In genomic region chr10:122103592-122103991, GRCh38 we compare ENCODE assay signal across 20 cellular contexts.
"Had no signal": no experiment of that assay in that cellular context is flagged by ENCODE, and none has a peak within 500 bp of the region (broad histone marks: within the 10 kb centered on the region; RNA-seq: fewer than 3 reads in every experiment).

No MANE protein-coding gene starts in this region.

- DNase-seq: Karpas-422, KG1, MG63, NCI-H1092, NCI-H1436, NCI-H187, NCI-H2029, NCI-H2081 treated with DMSO at 0.1 percent for 48 hours, NCI-H2171, NCI-H226, NCI-H446, NCI-H510A, NCI-H524 treated with DMSO at 0.1 percent for 48 hours, NCI-H69, NCI-H774, Peyer's patch, SHP77, SK-N-SH, SW 1271, T-cell had no signal

- H3K27ac ChIP-seq: Peyer's patch had no signal

- H3K9me3 ChIP-seq: MG63, Peyer's patch, SK-N-SH had no signal

- H3K27me3 ChIP-seq: MG63, Peyer's patch had no signal

- H3K4me2 ChIP-seq: SK-N-SH had no signal

- H3K9me2 ChIP-seq: SK-N-SH had no signal

- H3K9ac ChIP-seq: SK-N-SH had no signal

- H3K36me3 ChIP-seq: MG63, Peyer's patch had no signal

- H3K4me3 ChIP-seq: MG63, Peyer's patch had no signal

- ATAC-seq: T-cell had no signal
